8 cellular contexts compared by ENCODE assay signal in genomic region chr9:128551652-128552152, GRCh38. TPM values are rescaled to one million over a fixed set of nuclear protein-coding genes. Genes with fewer than 3 reads are reported as not detected.
DNase-seq lines count a peak whose midpoint lies in the region; ATAC-seq, FAIRE-seq and TF ChIP-seq lines count a peak whose summit lies in the region.

No MANE protein-coding gene starts in this region.

- peak overlapping the region; percentile 63 for H3K4me3 ChIP-seq in BJ (ENCODE audit: low read depth, low read length)

- no peaks in the 10 kb centered on the region for H3K27me3 ChIP-seq in BJ (ENCODE audit: control insufficient read depth, insufficient read depth, low read length)

- no peak for DNase-seq in BJ (ENCODE audit: low read depth)
- DNase-seq in MCF 10A (ENCODE audit: unreplicated experiment), result no peak
- DNase-seq in mesothelial cell of epicardium (ENCODE audit: low spot score in 2 of 2, unreplicated experiment in 2 of 2), result no peak
- no peak for DNase-seq in hippocampal formation (lab: John Stamatoyannopoulos, UW)
- DNase-seq in HTR-8/SVneo (ENCODE audit: insufficient read length, low spot score), result no peak
- no peak for DNase-seq in COLO668 (lab: John Stamatoyannopoulos, UW; ENCODE audit: unreplicated experiment)
- no peak for DNase-seq in NCI-H187 (lab: John Stamatoyannopoulos, UW)

- CTCF ChIA-PET in BJ (lab: Yijun Ruan, JAX), result interaction anchor here (0.6 to 1.8 kb wide), 3 partner anchors 113 to 189 kb away, joined by 3 to 5 read pairs (median 4); partner anchors contain the start of gene CERCAM
- CTCF ChIA-PET in MCF 10A (lab: Yijun Ruan, JAX), result interaction anchor here (1.6 kb wide), 1 partner anchor 9 kb away, joined by 4 read pairs; no protein-coding TSS in a partner anchor

- H3K4me1 Mint-ChIP-seq in MCF 10A (ENCODE audit: insufficient read depth, unreplicated experiment), result peaks cover 13% of the 10 kb centered on the region
- peaks cover 25% of the 10 kb centered on the region for H3K4me1 Mint-ChIP-seq in mesothelial cell of epicardium

- H3K27ac Mint-ChIP-seq in MCF 10A (ENCODE audit: low read depth, unreplicated experiment) (peak overlapping the region; percentile 90), mesothelial cell of epicardium (peak overlapping the region; percentile 95)

- H3K4me3 Mint-ChIP-seq in MCF 10A (ENCODE audit: unreplicated experiment) (no peak overlapping the region), mesothelial cell of epicardium (peak overlapping the region; percentile 88)

- H3K9me3 Mint-ChIP-seq in MCF 10A (ENCODE audit: unreplicated experiment) (no peaks in the 10 kb centered on the region), mesothelial cell of epicardium (no peaks in the 10 kb centered on the region)

- FAIRE-seq in HTR-8/SVneo (lab: Jason Lieb, UNC), result no peak

- BruUV-seq in MCF 10A (replicated peaks; lab: Mats Ljungman, UMichigan), result TSS peak; percentile 92

- intact Hi-C loops in MCF 10A (cut with micrococcal nuclease), result loop anchor here (5.0 to 10.0 kb wide), 2 partner anchors 94 to 1073 kb away; partner anchors contain the start of genes C9orf50, NTMT1 and ODF2

- H3K36me3 ChIP-seq in BJ (ENCODE audit: control insufficient read depth, insufficient read depth, low read length), result no peaks in the 10 kb centered on the region

- H3K36me3 Mint-ChIP-seq in MCF 10A (ENCODE audit: insufficient read depth, unreplicated experiment) (no peaks in the 10 kb centered on the region), mesothelial cell of epicardium (no peaks in the 10 kb centered on the region)

- peak; percentile 13 for ATAC-seq in HG03558 (IDR thresholded peaks at IDR 0.05; ENCODE audit: extremely low read depth, unreplicated experiment)

- H3K27me3 Mint-ChIP-seq in MCF 10A (ENCODE audit: insufficient read depth, unreplicated experiment), result no peaks in the 10 kb centered on the region
- no peaks in the 10 kb centered on the region for H3K27me3 Mint-ChIP-seq in mesothelial cell of epicardium (ENCODE audit: low read depth)

- TF ChIP-seq CTCF in BJ (IDR thresholded peaks at IDR 0.05; ENCODE audit: insufficient read depth, low read depth, low read length) (no peak), MCF 10A (IDR thresholded peaks at IDR 0.05; ENCODE audit: unreplicated experiment) (no peak), mesothelial cell of epicardium (IDR thresholded peaks at IDR 0.05; ENCODE audit: unreplicated experiment) (no peak)

- POLR2A ChIA-PET in BJ (lab: Charles Lee) (interaction anchor here (0.5 to 1.1 kb wide), 5 partner anchors 24 to 131 kb away, joined by 3 to 8 read pairs (median 4); partner anchors contain the start of genes CERCAM and GLE1), MCF 10A (lab: Yijun Ruan, JAX) (interaction anchor here (0.6 to 7.6 kb wide), 20 partner anchors 8 to 1319 kb away, joined by 3 to 85 read pairs (median 6); partner anchors contain the start of genes ENDOG, GLE1, GOLGA2 and ODF2)

RNA-seq across cellular contexts. Expression of gene SPTAN1, which starts 0.7 kb away (rescaled TPM):
- 201 and 317 TPM in 2 replicates for polyA plus RNA-seq in BJ (2011; rRNA removed)
- polyA minus RNA-seq in BJ (2011; rRNA and poly(A)+ RNA removed), result 561 and 622 TPM in 2 replicates
- total RNA-seq in MCF 10A (2022) (254 and 280 TPM in 2 replicates), mesothelial cell of epicardium (441 to 458 TPM (median 442 TPM) in 3 replicates)

RNA-seq across cellular contexts. Expression of gene GLE1, which starts 47.2 kb away (rescaled TPM):
- polyA plus RNA-seq in BJ (2011; rRNA removed), result 22.0 and 25.0 TPM in 2 replicates
- polyA minus RNA-seq in BJ (2011; rRNA and poly(A)+ RNA removed), result 15.7 and 23.0 TPM in 2 replicates
- 34.1 TPM in 2 replicates for total RNA-seq in MCF 10A (2022)
- 15.6 to 16.8 TPM (median 16.7 TPM) in 3 replicates for total RNA-seq in mesothelial cell of epicardium
